ENCODE assay signal across 22 cellular contexts in the genomic region with DNA sequence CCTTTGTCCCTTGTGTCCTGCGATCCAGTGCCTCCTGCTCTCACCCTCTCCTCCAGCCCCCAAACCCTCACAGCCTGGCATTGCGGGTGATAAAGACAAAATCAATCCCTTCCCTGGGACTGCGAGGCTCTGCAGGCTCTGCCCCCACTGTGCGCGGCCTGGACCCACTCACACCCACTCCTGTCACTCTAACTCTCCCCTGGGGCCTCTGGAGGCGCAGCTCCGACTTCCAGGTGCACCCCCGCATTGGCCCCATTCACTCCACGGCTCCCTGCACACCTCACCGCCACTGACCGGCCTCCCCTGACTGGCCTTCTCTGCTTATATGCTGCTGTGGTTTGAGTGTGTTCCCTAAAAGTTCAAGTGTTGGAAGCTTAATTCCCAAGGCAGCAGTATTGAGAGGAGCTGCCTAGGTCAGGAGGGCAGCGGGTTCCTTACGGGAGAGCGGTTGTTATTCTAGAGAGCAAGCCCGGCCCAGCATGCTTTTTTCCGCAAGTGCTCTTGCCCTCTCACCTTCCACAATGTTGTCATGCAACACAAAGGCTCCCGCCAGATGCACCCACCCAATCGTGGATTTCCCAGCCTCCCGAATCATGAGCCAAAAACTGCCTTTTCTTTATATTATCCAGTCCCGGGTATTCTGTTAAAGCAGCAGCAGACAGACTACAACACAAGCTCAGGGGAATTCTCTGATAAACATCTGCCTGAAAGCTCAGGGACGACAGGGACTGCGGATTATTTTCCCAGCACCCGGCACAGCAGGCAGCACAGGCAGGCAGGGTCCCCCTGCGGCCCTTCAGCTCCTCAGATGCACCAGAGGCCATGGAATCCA.
A peak's percentile ranks its signal among the peaks of the same experiment; 100 is the strongest.
DNase-seq lines count a peak whose midpoint lies in the region; ATAC-seq and TF ChIP-seq lines count a peak whose summit lies in the region.
"Had no signal": no experiment of that assay in that cellular context is flagged by ENCODE, and none has a peak within 500 bp of the region (broad histone marks: within the 10 kb centered on the region; RNA-seq: fewer than 3 reads in every experiment).

No MANE protein-coding gene starts in this region.

- H3K27me3 ChIP-seq in GM23338 (ENCODE audit: insufficient read depth) (no peaks in the 10 kb centered on the region), endodermal cell (ENCODE audit: control insufficient read depth, insufficient read depth, low read length, poor library complexity, severe bottlenecking) (no peaks in the 10 kb centered on the region)

- in situ Hi-C loops in G401 (cut with HindIII; ENCODE audit: low sequenced_read_pairs), result no loop called here

- H3K27ac Mint-ChIP-seq in GM23338, result peak overlapping the region; percentile 26
- peak overlapping the region; percentile 36 for H3K27ac Mint-ChIP-seq in endodermal cell
- H3K27ac Mint-ChIP-seq: activated CD4-positive, alpha-beta memory T cell treated with anti-CD3 and anti-CD28 coated beads for 36 hours; activated naive CD8-positive, alpha-beta T cell; B cell had no signal

- H3K9me3 ChIP-seq in endodermal cell (ENCODE audit: control insufficient read depth, low read length), result no peaks in the 10 kb centered on the region
- H3K9me3 ChIP-seq: mucosa of descending colon had no signal

- peaks cover 29% of the 10 kb centered on the region for H3K4me1 Mint-ChIP-seq in GM23338
- peaks cover 15% of the 10 kb centered on the region for H3K4me1 Mint-ChIP-seq in endodermal cell

- ATAC-seq in GM23338 (peak; percentile 6; the same call in 2 of the 3 replicates), HG03097 (IDR thresholded peaks at IDR 0.05; ENCODE audit: low FRiP score, unreplicated experiment) (no peak)
- ATAC-seq: activated T-cell treated with anti-CD3 and anti-CD28 coated beads, Interleukin-2, amount 50 U/mL, for 4 hours; mucosa of descending colon; Panc1 had no signal

- 75 to 85% methylated on average over 18 to 24 of the region's 24 CpGs for WGBS in endodermal cell (ENCODE audit: insufficient coverage in 1 of 2, insufficient read length in 1 of 2), 2 experiments

- no peaks in the 10 kb centered on the region for H3K79me2 ChIP-seq in GM23338 (replicated peaks; ENCODE audit: insufficient read depth)

- H3K27me3 Mint-ChIP-seq in GM23338 (ENCODE audit: insufficient read depth, low read depth, poor library complexity), result peaks cover 18% of the 10 kb centered on the region
- H3K27me3 Mint-ChIP-seq in endodermal cell (ENCODE audit: insufficient read depth), result no peaks in the 10 kb centered on the region
- H3K27me3 Mint-ChIP-seq: activated CD4-positive, alpha-beta memory T cell treated with anti-CD3 and anti-CD28 coated beads for 36 hours; activated naive CD8-positive, alpha-beta T cell; B cell; IgD-negative memory B cell had no signal

- H3K4me1 ChIP-seq in GM23338 (ENCODE audit: insufficient read depth) (no peaks in the 10 kb centered on the region; the same call in 1 of the 2 replicates), endodermal cell (ENCODE audit: control insufficient read depth, insufficient read depth, low read length) (peaks cover 8% of the 10 kb centered on the region)

- H3K4me3 Mint-ChIP-seq in GM23338, result no peak overlapping the region; the same call in 2 of the 3 replicates
- H3K4me3 Mint-ChIP-seq in endodermal cell, result no peak overlapping the region
- H3K4me3 Mint-ChIP-seq: activated CD4-positive, alpha-beta memory T cell treated with anti-CD3 and anti-CD28 coated beads for 36 hours; activated naive CD8-positive, alpha-beta T cell; activated T-cell treated with anti-CD3 and anti-CD28 coated beads, Interleukin-2, amount 50 U/mL, for 4 hours; B cell had no signal

- no peak overlapping the region for H3K4me3 ChIP-seq in GM23338
- no peak overlapping the region for H3K4me3 ChIP-seq in endodermal cell (ENCODE audit: low read length)
- H3K4me3 ChIP-seq: mucosa of descending colon had no signal

- H4K20me1 ChIP-seq in GM23338 (replicated peaks; ENCODE audit: insufficient read depth), result no peaks in the 10 kb centered on the region

- H3K9me3 Mint-ChIP-seq in GM23338, result no peaks in the 10 kb centered on the region
- H3K9me3 Mint-ChIP-seq in endodermal cell, result no peaks in the 10 kb centered on the region
- H3K9me3 Mint-ChIP-seq: activated CD4-positive, alpha-beta memory T cell treated with anti-CD3 and anti-CD28 coated beads for 36 hours; activated T-cell treated with anti-CD3 and anti-CD28 coated beads, Interleukin-2, amount 50 U/mL, for 4 hours; IgD-negative memory B cell had no signal

- DNase-seq in GM23338 (ENCODE audit: low spot score) (no peak), NCI-H82 treated with DMSO at 0.1 percent for 48 hours (lab: John Stamatoyannopoulos, UW; ENCODE audit: unreplicated experiment) (peak; percentile 11), endodermal cell (no peak), retina (peak; percentile 58), G401 (ENCODE audit: low spot score) (no peak), NCI-H2196 (lab: John Stamatoyannopoulos, UW; ENCODE audit: unreplicated experiment) (no peak), SIG-M5 (lab: John Stamatoyannopoulos, UW) (no peak)
- DNase-seq: activated CD4-positive, alpha-beta memory T cell treated with anti-CD3 and anti-CD28 coated beads for 36 hours; activated T-cell treated with anti-CD3 and anti-CD28 coated beads, Interleukin-2, amount 50 U/mL, for 4 hours; DMS153; effector CD8-positive, alpha-beta T cell; mucosa of descending colon; MV-4-11; NCI-H187 treated with DMSO at 0.1 percent for 48 hours; NCI-H526 treated with DMSO at 0.1 percent for 48 hours; stimulated activated CD4-positive, alpha-beta T cell treated with anti-CD3 and anti-CD28 coated beads, Interleukin-4, amount 100 ng/mL, for 24 hours had no signal

- no peaks in the 10 kb centered on the region for H3F3A ChIP-seq in GM23338 (replicated peaks; ENCODE audit: low read depth)

- TF ChIP-seq CTCF in GM23338 (conservative IDR thresholded peaks at IDR 0.05; ENCODE audit: low read depth in 2 of 2) (no peak), endodermal cell (conservative IDR thresholded peaks at IDR 0.05) (no peak)

- no peaks in the 10 kb centered on the region for H3K36me3 Mint-ChIP-seq in GM23338 (ENCODE audit: low read depth)
- peaks cover 4% of the 10 kb centered on the region for H3K36me3 Mint-ChIP-seq in endodermal cell (ENCODE audit: low read depth)

- no peaks in the 10 kb centered on the region for H3K9me2 ChIP-seq in GM23338 (ENCODE audit: insufficient read depth)

- H3K36me3 ChIP-seq in GM23338 (ENCODE audit: insufficient read depth) (no peaks in the 10 kb centered on the region), endodermal cell (ENCODE audit: control insufficient read depth, insufficient read depth, low read length) (peaks cover 6% of the 10 kb centered on the region)

- H2AFZ ChIP-seq in GM23338, result no peak overlapping the region

- H3K4me2 ChIP-seq in GM23338, result no peak overlapping the region

- H3K27ac ChIP-seq in GM23338 (ENCODE audit: low read depth), result no peak overlapping the region
- peak overlapping the region; percentile 68 for H3K27ac ChIP-seq in endodermal cell (ENCODE audit: low read depth, low read length)
- H3K27ac ChIP-seq: HL-60 had no signal

- no peak overlapping the region for H3K9ac ChIP-seq in endodermal cell (ENCODE audit: extremely low read depth, low read length, poor library complexity, severe bottlenecking)

TF ChIP-seq in GM23338, 12 proteins besides CTCF, POLR2A, EP300 and RAD21 (continues in another document):
- TF ChIP-seq EZH2 (IDR thresholded peaks at IDR 0.05; ENCODE audit: low read depth, unreplicated experiment) (no peak), POLR2AphosphoS5 (IDR thresholded peaks at IDR 0.05; ENCODE audit: low read depth) (no peak)

Comparison
In these comparisons a context has a peak if more than half of its experiments do, and no peak if none do; other contexts are left out.
1. DNase-seq: peak in NCI-H82 treated with DMSO at 0.1 percent for 48 hours (single experiment) and retina (single experiment); none in GM23338 (single experiment), endodermal cell (single experiment), G401 (single experiment), NCI-H2196 (single experiment) and SIG-M5 (single experiment).